Comparison of ENCODE assay signal across 16 cellular contexts in genomic region chr21:32328595-32328994, GRCh38. TPM values are rescaled to one million over a fixed set of nuclear protein-coding genes. Genes with fewer than 3 reads are reported as not detected.
DNase-seq lines count a peak whose midpoint lies in the region; ATAC-seq and TF ChIP-seq lines count a peak whose summit lies in the region.
"Had no signal": no experiment of that assay in that cellular context is flagged by ENCODE, and none has a peak within 500 bp of the region (broad histone marks: within the 10 kb centered on the region; RNA-seq: fewer than 3 reads in every experiment).

No MANE protein-coding gene starts in this region.

- TF ChIP-seq POLR2A in breast epithelium (IDR thresholded peaks at IDR 0.05), result no peak
- TF ChIP-seq POLR2A in ovary (IDR thresholded peaks at IDR 0.05), result no peak

- H3K27ac ChIP-seq in breast epithelium (peak overlapping the region in 1 of 2 donors; percentile 58), foreskin keratinocyte (peak overlapping the region; percentile 6), ovary (peak overlapping the region; percentile 28 to 37), upper lobe of right lung (peak overlapping the region; percentile 61), GM23338 (ENCODE audit: low read depth) (no peak overlapping the region)
- H3K27ac ChIP-seq: 22Rv1 had no signal

- H3K9me2 ChIP-seq in GM23338 (ENCODE audit: insufficient read depth), result no peaks in the 10 kb centered on the region

- H3K27me3 ChIP-seq in breast epithelium (no peaks in the 10 kb centered on the region), foreskin keratinocyte (no peaks in the 10 kb centered on the region), ovary (no peaks in the 10 kb centered on the region), upper lobe of right lung (no peaks in the 10 kb centered on the region), GM23338 (ENCODE audit: insufficient read depth) (no peaks in the 10 kb centered on the region)

- BruUV-seq in MCF 10A (replicated peaks; lab: Mats Ljungman, UMichigan), result no TSS peak

- H3K36me3 ChIP-seq in breast epithelium, result peaks cover 13% of the 10 kb centered on the region
- no peaks in the 10 kb centered on the region for H3K36me3 ChIP-seq in ovary
- H3K36me3 ChIP-seq in upper lobe of right lung, result peaks cover 51% of the 10 kb centered on the region
- H3K36me3 ChIP-seq in GM23338 (ENCODE audit: insufficient read depth), result peaks cover 71% of the 10 kb centered on the region

- H3F3A ChIP-seq in GM23338 (replicated peaks; ENCODE audit: low read depth), result no peaks in the 10 kb centered on the region

- H4K20me1 ChIP-seq in GM23338 (replicated peaks; ENCODE audit: insufficient read depth), result peaks cover 13% of the 10 kb centered on the region; the same call in 1 of the 2 replicates

- no peaks in the 10 kb centered on the region for H3K27me3 Mint-ChIP-seq in MCF 10A (ENCODE audit: insufficient read depth, unreplicated experiment)
- no peaks in the 10 kb centered on the region for H3K27me3 Mint-ChIP-seq in GM23338 (ENCODE audit: insufficient read depth, low read depth, poor library complexity)

- no peaks in the 10 kb centered on the region; the same call in 1 of the 2 replicates for H3K79me2 ChIP-seq in GM23338 (replicated peaks; ENCODE audit: insufficient read depth)

- no peak overlapping the region for H2AFZ ChIP-seq in GM23338

- H3K9me3 ChIP-seq in breast epithelium (no peaks in the 10 kb centered on the region), ovary (no peaks in the 10 kb centered on the region), upper lobe of right lung (no peaks in the 10 kb centered on the region)

- 2 to 7% (median 4%) methylated on average over 3 of the region's 3 CpGs for WGBS in ovary, 3 donors

- no peak overlapping the region for H3K4me2 ChIP-seq in GM23338

- CTCF ChIA-PET in MCF 10A (lab: Yijun Ruan, JAX), result interaction anchor here (1.2 kb wide), 1 partner anchor 8 kb away, joined by 3 read pairs; no protein-coding TSS in a partner anchor

- ATAC-seq in foreskin keratinocyte, result no peak
- ATAC-seq in upper lobe of right lung, result no peak
- no peak for ATAC-seq in GM23338
- ATAC-seq in GM19463 (IDR thresholded peaks at IDR 0.05; ENCODE audit: unreplicated experiment), result no peak
- ATAC-seq: activated T-cell treated with anti-CD3 and anti-CD28 coated beads, Interleukin-2, amount 50 U/mL, for 72 hours had no signal

- intact Hi-C loops in MCF 10A (cut with micrococcal nuclease) (no loop called here), breast epithelium (cut with DNase I; ENCODE audit: low total_unique reads) (no loop called here), ovary (cut with DNase I) (no loop called here), upper lobe of right lung (cut with DNase I) (no loop called here)

- TF ChIP-seq EP300 in ovary (IDR thresholded peaks at IDR 0.05), result no peak

- H3K4me1 ChIP-seq in breast epithelium (no peaks in the 10 kb centered on the region), foreskin keratinocyte (no peaks in the 10 kb centered on the region), ovary (ENCODE audit: insufficient read depth) (peaks cover 3% of the 10 kb centered on the region), upper lobe of right lung (peaks cover 6% of the 10 kb centered on the region), GM23338 (ENCODE audit: insufficient read depth) (no peaks in the 10 kb centered on the region)

- H3K4me3 Mint-ChIP-seq in MCF 10A (ENCODE audit: unreplicated experiment) (no peak overlapping the region), GM23338 (no peak overlapping the region)
- H3K4me3 Mint-ChIP-seq: activated T-cell treated with anti-CD3 and anti-CD28 coated beads, Interleukin-2, amount 50 U/mL, for 72 hours had no signal

- H3K4me1 Mint-ChIP-seq in MCF 10A (ENCODE audit: insufficient read depth, unreplicated experiment) (no peaks in the 10 kb centered on the region), GM23338 (peaks cover 5% of the 10 kb centered on the region; the same call in 2 of the 3 replicates)

- H3K4me3 ChIP-seq in breast epithelium (no peak overlapping the region), ovary (no peak overlapping the region), upper lobe of right lung (no peak overlapping the region), GM23338 (no peak overlapping the region)

- POLR2A ChIA-PET in MCF 10A (lab: Yijun Ruan, JAX), result interaction anchor here (0.8 kb wide), 1 partner anchor 8 kb away, joined by 3 read pairs; no protein-coding TSS in a partner anchor

- TF ChIP-seq CTCF in MCF 10A (IDR thresholded peaks at IDR 0.05; ENCODE audit: unreplicated experiment) (no peak), breast epithelium (IDR thresholded peaks at IDR 0.05) (no peak), foreskin keratinocyte (conservative IDR thresholded peaks at IDR 0.05) (no peak), ovary (IDR thresholded peaks at IDR 0.05) (no peak), upper lobe of right lung (IDR thresholded peaks at IDR 0.05) (no peak), GM23338 (conservative IDR thresholded peaks at IDR 0.05; ENCODE audit: low read depth in 2 of 2) (no peak)

- H3K9me3 Mint-ChIP-seq in MCF 10A (ENCODE audit: unreplicated experiment), result no peaks in the 10 kb centered on the region
- H3K9me3 Mint-ChIP-seq in GM23338, result no peaks in the 10 kb centered on the region
- H3K9me3 Mint-ChIP-seq: activated T-cell treated with anti-CD3 and anti-CD28 coated beads, Interleukin-2, amount 50 U/mL, for 72 hours had no signal

- H3K27ac Mint-ChIP-seq in MCF 10A (ENCODE audit: low read depth, unreplicated experiment), result peak overlapping the region; percentile 22
- no peak overlapping the region for H3K27ac Mint-ChIP-seq in GM23338
- H3K27ac Mint-ChIP-seq: activated T-cell treated with anti-CD3 and anti-CD28 coated beads, Interleukin-2, amount 50 U/mL, for 72 hours had no signal

- DNase-seq in MCF 10A (ENCODE audit: unreplicated experiment) (no peak), breast epithelium (ENCODE audit: low spot score in 2 of 2) (no peak), foreskin keratinocyte (no peak), ovary (peak in 1 of 5 donors; percentile 7), upper lobe of right lung (no peak), GM23338 (ENCODE audit: low spot score) (no peak), NAMALWA (ENCODE audit: low spot score) (no peak)
- DNase-seq: activated CD4-positive, CD25-positive, alpha-beta regulatory T cell treated with anti-CD3 and anti-CD28 coated beads, Interleukin-2, amount 50 U/mL, for 72 hours; activated T-cell treated with anti-CD3 and anti-CD28 coated beads, Interleukin-2, amount 50 U/mL, for 72 hours; NCI-H1417 treated with DMSO at 0.1 percent for 48 hours; nucleus accumbens had no signal

- H3K36me3 Mint-ChIP-seq in MCF 10A (ENCODE audit: insufficient read depth, unreplicated experiment) (peaks cover 100% of the 10 kb centered on the region), GM23338 (ENCODE audit: low read depth) (peaks cover 84% of the 10 kb centered on the region)

TF ChIP-seq in GM23338, 12 proteins besides CTCF, POLR2A, EP300 and RAD21:
- TF ChIP-seq EZH2phosphoT487 (IDR thresholded peaks at IDR 0.05; ENCODE audit: unreplicated experiment), result no peak
- TF ChIP-seq ZNF114 (CRISPR knock-in tag; IDR thresholded peaks at IDR 0.05), result no peak
- TF ChIP-seq POLR2AphosphoS5 (IDR thresholded peaks at IDR 0.05; ENCODE audit: low read depth), result no peak
TF ChIP-seq in GM23338: peak in this region for 0.

RNA-seq across cellular contexts. Expression of gene MRAP, which starts 29.9 kb away (rescaled TPM):
- total RNA-seq in MCF 10A (2022) (not detected in 2 replicates), breast epithelium (10 to 100 TPM in 1 of 3 donors, 1 to 10 TPM in 2; 5.1 to 23.4 (median 8.8) TPM), foreskin keratinocyte (not detected in 2 replicates), ovary (1 to 10 TPM in 5 of 7 donors, under 1 TPM in 1, not detected in 1; 0.58 to 9.2 (median 2.3) TPM), upper lobe of right lung (0.46 TPM)
- polyA plus RNA-seq in foreskin keratinocyte (not detected in 2 replicates), ovary (10 to 100 TPM in 1 of 2 donors, 1 to 10 TPM in 1; 1.9 to 67.5 TPM), GM23338 (2016; fragmentation: Nextera tagmentation; extraction: Ambion mirVana) (0.78 and 2.2 TPM in 2 replicates)
- not detected in 2 replicates for total RNA-seq in GM23338 (2014; rRNA removed; shearing (Covaris generic))
- total RNA-seq: activated T-cell treated with anti-CD3 and anti-CD28 coated beads, Interleukin-2, amount 50 U/mL, for 72 hours; bronchial epithelial cell; H1; temporal lobe had no signal
- polyA plus RNA-seq: H1 had no signal

RNA-seq across cellular contexts. Expression of gene MIS18A, which starts 49.7 kb away (rescaled TPM):
- total RNA-seq in MCF 10A (2022) (10.6 and 14.0 TPM in 2 replicates), breast epithelium (10 to 100 TPM in 1 of 3 donors, 1 to 10 TPM in 2; 4.2 to 10.8 (median 7.2) TPM), foreskin keratinocyte (19.5 and 25.7 TPM in 2 replicates), ovary (10 to 100 TPM in 3 of 7 donors, 1 to 10 TPM in 4; 4.5 to 13.2 (median 9.8) TPM), upper lobe of right lung (4.0 TPM)
- polyA plus RNA-seq in foreskin keratinocyte (18.7 and 26.0 TPM in 2 replicates), ovary (10 to 100 TPM in 1 of 2 donors, 1 to 10 TPM in 1; 7.4 to 11.0 TPM), GM23338 (2016; fragmentation: Nextera tagmentation; extraction: Ambion mirVana) (126 and 133 TPM in 2 replicates)
- total RNA-seq in GM23338 (2014; rRNA removed; shearing (Covaris generic)), result 46.1 and 49.3 TPM in 2 replicates
